2 cellular contexts compared by ENCODE assay signal in the genomic region with DNA sequence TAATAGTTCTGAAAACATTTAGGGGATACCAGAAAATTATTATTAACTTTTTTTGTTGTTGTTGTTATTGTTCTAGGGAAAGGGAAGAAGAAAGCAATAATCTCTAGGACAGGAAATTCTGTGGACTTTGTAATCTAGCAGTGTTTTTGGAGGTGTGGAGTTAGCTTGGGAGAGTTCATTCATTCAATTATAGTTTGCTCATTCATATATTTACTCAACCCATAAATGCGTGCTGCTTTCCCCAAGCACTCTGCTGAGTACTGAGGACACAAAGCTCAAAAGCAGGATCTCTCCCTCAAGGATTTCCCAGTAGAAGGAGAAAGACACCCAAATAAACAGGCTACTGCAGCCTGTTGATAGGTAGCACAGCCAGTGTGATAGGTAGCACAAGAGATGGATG.
TF ChIP-seq lines count a peak whose summit lies in the region.

No MANE protein-coding gene starts in this region.

TF ChIP-seq in HEK293, 187 proteins besides CTCF, POLR2A, EP300 and RAD21:
- TF ChIP-seq, protein P1, sequence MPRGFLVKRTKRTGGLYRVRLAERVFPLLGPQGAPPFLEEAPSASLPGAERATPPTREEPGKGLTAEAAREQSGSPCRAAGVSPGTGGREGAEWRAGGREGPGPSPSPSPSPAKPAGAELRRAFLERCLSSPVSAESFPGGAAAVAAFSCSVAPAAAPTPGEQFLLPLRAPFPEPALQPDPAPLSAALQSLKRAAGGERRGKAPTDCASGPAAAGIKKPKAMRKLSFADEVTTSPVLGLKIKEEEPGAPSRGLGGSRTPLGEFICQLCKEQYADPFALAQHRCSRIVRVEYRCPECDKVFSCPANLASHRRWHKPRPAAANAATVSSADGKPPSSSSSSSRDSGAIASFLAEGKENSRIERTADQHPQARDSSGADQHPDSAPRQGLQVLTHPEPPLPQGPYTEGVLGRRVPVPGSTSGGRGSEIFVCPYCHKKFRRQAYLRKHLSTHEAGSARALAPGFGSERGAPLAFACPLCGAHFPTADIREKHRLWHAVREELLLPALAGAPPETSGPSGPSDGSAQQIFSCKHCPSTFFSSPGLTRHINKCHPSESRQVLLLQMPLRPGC (tag by site-specific recombination; IDR thresholded peaks at IDR 0.05) = no peak
- TF ChIP-seq OSR2 (tag by site-specific recombination; IDR thresholded peaks at IDR 0.05) (no peak), ZNF629 (tag by site-specific recombination; IDR thresholded peaks at IDR 0.05) (no peak), SCRT2 (tag by site-specific recombination; IDR thresholded peaks at IDR 0.05) (0 out of 2 replicates have a peak, but pooled peaks have one; percentile 24)

TF ChIP-seq in H1, 55 proteins besides CTCF, POLR2A, EP300 and RAD21 (continued from another document):
- no peak for TF ChIP-seq EZH2 (IDR thresholded peaks at IDR 0.05; ENCODE audit: low read depth, low read length, severe bottlenecking)
- TF ChIP-seq CTBP2 (IDR thresholded peaks at IDR 0.05; ENCODE audit: borderline replicate concordance, insufficient read depth, insufficient read length, low read length) = no peak
- no peak for TF ChIP-seq POU5F1 (IDR thresholded peaks at IDR 0.05; ENCODE audit: low read depth, low read length)
- TF ChIP-seq JUND (IDR thresholded peaks at IDR 0.05; ENCODE audit: low read length) = no peak
- TF ChIP-seq JUN (IDR thresholded peaks at IDR 0.05; ENCODE audit: low read depth, low read length) = no peak
- no peak for TF ChIP-seq NANOG (IDR thresholded peaks at IDR 0.05; ENCODE audit: insufficient read depth, low read depth, low read length, poor library complexity, severe bottlenecking)
- no peak for TF ChIP-seq MAFK (IDR thresholded peaks at IDR 0.05; ENCODE audit: low read depth, low read length)
- TF ChIP-seq, protein P2, sequence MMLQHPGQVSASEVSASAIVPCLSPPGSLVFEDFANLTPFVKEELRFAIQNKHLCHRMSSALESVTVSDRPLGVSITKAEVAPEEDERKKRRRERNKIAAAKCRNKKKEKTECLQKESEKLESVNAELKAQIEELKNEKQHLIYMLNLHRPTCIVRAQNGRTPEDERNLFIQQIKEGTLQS (IDR thresholded peaks at IDR 0.05; ENCODE audit: insufficient read depth, low read depth, low read length) = no peak
- no peak for TF ChIP-seq PHF8 (conservative IDR thresholded peaks at IDR 0.05; ENCODE audit: low read depth, low read length)
- no peak for TF ChIP-seq ZNF274 (IDR thresholded peaks at IDR 0.05; ENCODE audit: borderline replicate concordance, extremely low read depth, low read length)
- no peak for TF ChIP-seq SIX5 (IDR thresholded peaks at IDR 0.05; ENCODE audit: low read depth, low read length)
